ENCODE assay signal across 21 cellular contexts in genomic region chr1:3581296-3581695, GRCh38.
"Had no signal": no experiment of that assay in that cellular context is flagged by ENCODE, and none has a peak within 500 bp of the region (broad histone marks: within the 10 kb centered on the region; RNA-seq: fewer than 3 reads in every experiment).

No MANE protein-coding gene starts in this region.

- H3K36me3 ChIP-seq: gastrocnemius medialis, left ventricle myocardium inferior, right atrium auricular region, sigmoid colon, stomach, thoracic aorta had no signal

- ATAC-seq: esophagus mucosa; gastrocnemius medialis; naive thymus-derived CD4-positive, alpha-beta T cell had no signal

- H3K4me1 ChIP-seq: gastrocnemius medialis, left ventricle myocardium inferior, right atrium auricular region, sigmoid colon, stomach had no signal

- DNase-seq: effector CD4-positive, alpha-beta T cell; endodermal cell; gastrocnemius medialis; immature natural killer cell; left ventricle myocardium inferior; naive thymus-derived CD4-positive, alpha-beta T cell; nephron progenitor cell; posterior cingulate gyrus; sigmoid colon; stimulated activated CD4-positive, alpha-beta T cell treated with anti-CD3 and anti-CD28 coated beads, Interleukin-12 subunit alpha, Interleukin-12 subunit beta, amount 100 ng/mL, for 4 hours; stimulated activated naive CD4-positive, alpha-beta T cell; stomach; substantia nigra; trophoblast cell had no signal

- H3K27me3 ChIP-seq: neutrophil, right atrium auricular region had no signal

- H3K9me3 ChIP-seq: gastrocnemius medialis, left ventricle myocardium inferior, neutrophil, right atrium auricular region, sigmoid colon, stomach, thoracic aorta had no signal

- H3K4me3 ChIP-seq: gastrocnemius medialis, left ventricle myocardium inferior, right atrium auricular region, sigmoid colon, skin epidermis, stomach, thoracic aorta had no signal

- H3K27ac ChIP-seq: gastrocnemius medialis, left ventricle myocardium inferior, neutrophil, right atrium auricular region, sigmoid colon, skin epidermis, stomach, thoracic aorta had no signal

- FAIRE-seq: colon, keratinocyte had no signal
